In genomic region chr5:144114571-144114970, GRCh38 we compare ENCODE assay signal across 35 cellular contexts.
"Had no signal": no experiment of that assay in that cellular context is flagged by ENCODE, and none has a peak within 500 bp of the region (broad histone marks: within the 10 kb centered on the region; RNA-seq: fewer than 3 reads in every experiment).

No MANE protein-coding gene starts in this region.

- H3K4me3 ChIP-seq: MG63 had no signal

- DNase-seq: Karpas-422, Kasumi-1, KBM-7, KG1, MG63, MM.1S, MV-4-11, NCI-H1048, NCI-H1092, NCI-H1092 treated with DMSO at 0.1 percent for 48 hours, NCI-H1105, NCI-H1105 treated with DMSO at 0.1 percent for 48 hours, NCI-H1417, NCI-H1417 treated with DMSO at 0.1 percent for 48 hours, NCI-H1436, NCI-H1436 treated with DMSO at 0.1 percent for 48 hours, NCI-H146, NCI-H1694, NCI-H1694 treated with DMSO at 0.1 percent for 48 hours, NCI-H187, NCI-H187 treated with DMSO at 0.1 percent for 48 hours, NCI-H2029, NCI-H2029 treated with DMSO at 0.1 percent for 48 hours, NCI-H2081, NCI-H2081 treated with DMSO at 0.1 percent for 48 hours, NCI-H2107, NCI-H2171, NCI-H2171 treated with DMSO at 0.1 percent for 48 hours, NCI-H2227 treated with DMSO at 0.1 percent for 48 hours, NCI-H226, NCI-H345, NCI-H446, NCI-H446 treated with DMSO at 0.1 percent for 48 hours, NCI-H510A had no signal

- H3K27ac ChIP-seq: KMS-11 had no signal

- H3K9ac ChIP-seq: KMS-11 had no signal

- H3K27me3 ChIP-seq: MG63 had no signal

- H3K36me3 ChIP-seq: MG63 had no signal

- H3K4me2 ChIP-seq: KMS-11 had no signal
